8 cellular contexts compared by ENCODE assay signal in genomic region chr2:231557571-231558217, GRCh38. TPM values are rescaled to one million over a fixed set of nuclear protein-coding genes. Genes with fewer than 3 reads are reported as not detected.
DNase-seq lines count a peak whose midpoint lies in the region; ATAC-seq lines count a peak whose summit lies in the region.

No MANE protein-coding gene starts in this region.

- peak; percentile 80 for ATAC-seq in HG02973 (IDR thresholded peaks at IDR 0.05; ENCODE audit: unreplicated experiment)

- DNase-seq in NK-92 treated with Interleukin-12 subunit alpha and Interleukin-12 subunit beta, amount 100 ng/mL, for 24 hours (lab: John Stamatoyannopoulos, UW): peak; percentile 43
- DNase-seq in NK-92 (lab: John Stamatoyannopoulos, UW; ENCODE audit: unreplicated experiment): no peak
- DNase-seq in NCI-H2227 treated with DMSO at 0.1 percent for 48 hours (lab: John Stamatoyannopoulos, UW): peak; percentile 18
- DNase-seq in activated CD4-positive, CD25-positive, alpha-beta regulatory T cell (lab: John Stamatoyannopoulos, UW): peak in 3 of 4 experiments; percentile 17 to 20 (median 17)
- peak; percentile 55 for DNase-seq in cerebellum (ENCODE audit: low spot score)
- peak; percentile 73 for DNase-seq in kidney tubule cell (ENCODE audit: low spot score)
- DNase-seq in stimulated activated CD4-positive, alpha-beta T cell treated with anti-CD3 and anti-CD28 coated beads, Interleukin-4, amount 100 ng/mL, for 24 hours: peak; percentile 66

RNA-seq across cellular contexts. Expression of gene NMUR1, which starts 27.4 kb away (rescaled TPM):
- total RNA-seq in cerebellum: 0.73 TPM

RNA-seq across cellular contexts. Expression of gene TEX44, which starts 35.0 kb away (rescaled TPM):
- total RNA-seq in cerebellum: not detected
